In genomic region chr7:81873559-81873958, GRCh38 we compare ENCODE assay signal across 16 cellular contexts.
DNase-seq lines count a peak whose midpoint lies in the region; ATAC-seq and TF ChIP-seq lines count a peak whose summit lies in the region.
"Had no signal": no experiment of that assay in that cellular context is flagged by ENCODE, and none has a peak within 500 bp of the region (broad histone marks: within the 10 kb centered on the region; RNA-seq: fewer than 3 reads in every experiment).

No MANE protein-coding gene starts in this region.

- H4K5ac ChIP-seq in H9 (ENCODE audit: insufficient read length, low read depth, low read length), result no peak overlapping the region

- H3K14ac ChIP-seq in H9 (ENCODE audit: insufficient read depth, low read length), result no peak overlapping the region

- no peaks in the 10 kb centered on the region for H3K36me3 ChIP-seq in KMS-11 (ENCODE audit: insufficient read depth)

- H3K79me2 ChIP-seq in KMS-11 (ENCODE audit: insufficient read depth, low read depth) (0 out of 2 replicates have a peak, but pooled peaks cover 13% of the 10 kb centered on the region), H9 (ENCODE audit: insufficient read depth, low read length) (no peaks in the 10 kb centered on the region)

- no peaks in the 10 kb centered on the region for H3K27me3 ChIP-seq in KMS-11 (ENCODE audit: insufficient read depth, low read depth)
- no peaks in the 10 kb centered on the region for H3K27me3 ChIP-seq in H9 (ENCODE audit: insufficient read depth, low read length)

- no peak overlapping the region for H3T11ph ChIP-seq in H9 (ENCODE audit: low read length)

- H2BK120ac ChIP-seq in H9 (ENCODE audit: low read depth, low read length, poor library complexity, severe bottlenecking), result no peak overlapping the region

- H3K23ac ChIP-seq in H9 (ENCODE audit: insufficient read length, low read depth, low read length), result no peak overlapping the region

- no peaks in the 10 kb centered on the region for H3K4me1 Mint-ChIP-seq in H9
- H3K4me1 Mint-ChIP-seq: natural killer cell had no signal

- H4K91ac ChIP-seq in H9 (ENCODE audit: insufficient read length, low read depth, low read length), result no peak overlapping the region

- H3K56ac ChIP-seq in H9 (ENCODE audit: insufficient read length, low read depth, low read length), result no peak overlapping the region

- no peak overlapping the region for H4K8ac ChIP-seq in H9 (replicated peaks; ENCODE audit: insufficient read length, low read depth, low read length)

- no peak for TF ChIP-seq CTCF in KMS-11 (conservative IDR thresholded peaks at IDR 0.05; ENCODE audit: low read depth, low read length)
- no peak for TF ChIP-seq CTCF in foreskin fibroblast (IDR thresholded peaks at IDR 0.05; ENCODE audit: low read depth, low read length)
- no peak for TF ChIP-seq CTCF in H9 (conservative IDR thresholded peaks at IDR 0.05)

- H2AFZ ChIP-seq in KMS-11 (ENCODE audit: low read depth) (peak overlapping the region; percentile 45; the same call in 1 of the 2 replicates), H9 (ENCODE audit: low read length) (no peak overlapping the region)

- H3K4ac ChIP-seq in H9 (ENCODE audit: low read depth, low read length), result no peak overlapping the region

- H3K4me3 ChIP-seq in KMS-11 (IDR thresholded peaks at IDR 0.05; ENCODE audit: insufficient read depth, low read depth, low read length), result no peak overlapping the region
- no peak overlapping the region for H3K4me3 ChIP-seq in foreskin fibroblast (ENCODE audit: low read depth in 1 of 2, low read length in 2 of 2)
- H3K4me3 ChIP-seq: K562 had no signal

- H3K9me3 Mint-ChIP-seq in H9, result no peaks in the 10 kb centered on the region

- no CpG with 5 or more reads among the region's 3 CpGs for WGBS in H9 (ENCODE audit: extremely low coverage, insufficient read length, low lambda C conversion rate)

- peak overlapping the region; percentile 31; the same call in 1 of the 2 replicates for H3K9ac ChIP-seq in KMS-11
- H3K9ac ChIP-seq in H9 (ENCODE audit: extremely low read depth, insufficient read length, low read length), result no peak overlapping the region

- H3K27me3 Mint-ChIP-seq in H9 (ENCODE audit: low read depth), result no peaks in the 10 kb centered on the region

- H4K20me1 ChIP-seq in KMS-11 (ENCODE audit: insufficient read depth), result no peaks in the 10 kb centered on the region
- no peaks in the 10 kb centered on the region for H4K20me1 ChIP-seq in H9 (ENCODE audit: control insufficient read depth, insufficient read depth, insufficient read length)

- H3K27ac Mint-ChIP-seq in H9, result no peak overlapping the region
- H3K27ac Mint-ChIP-seq: natural killer cell had no signal

- H3K4me2 ChIP-seq in KMS-11, result peak overlapping the region; percentile 96
- no peak overlapping the region for H3K4me2 ChIP-seq in H9 (ENCODE audit: insufficient read depth, insufficient read length, low read length)

- H3K4me1 ChIP-seq in KMS-11 (ENCODE audit: low read depth, poor library complexity, severe bottlenecking) (peaks cover 100% of the 10 kb centered on the region), H9 (ENCODE audit: insufficient read depth, low read length) (no peaks in the 10 kb centered on the region)

- H3K23me2 ChIP-seq in H9 (ENCODE audit: insufficient read length, low read depth, low read length, poor library complexity, severe bottlenecking), result no peaks in the 10 kb centered on the region

- no peak overlapping the region for H2BK20ac ChIP-seq in H9 (ENCODE audit: low read depth, low read length, poor library complexity, severe bottlenecking)

- no peaks in the 10 kb centered on the region for H3K79me1 ChIP-seq in H9 (ENCODE audit: insufficient read depth, low read depth, low read length, poor library complexity, severe bottlenecking)

- H3K9me3 ChIP-seq in H9 (ENCODE audit: control insufficient read depth, low read depth, low read length), result no peaks in the 10 kb centered on the region

- no peak overlapping the region for H3K4me3 Mint-ChIP-seq in H9
- H3K4me3 Mint-ChIP-seq: natural killer cell had no signal

- H3K27ac ChIP-seq in KMS-11 (peak overlapping the region; percentile 87), H9 (ENCODE audit: insufficient read length, low read depth, low read length) (no peak overlapping the region)
- H3K27ac ChIP-seq: VCaP had no signal

- H2BK5ac ChIP-seq in H9 (ENCODE audit: insufficient read length, low read length), result no peak overlapping the region

- no peak overlapping the region for H2AK5ac ChIP-seq in H9 (ENCODE audit: insufficient read length, low read length)

- DNase-seq in HCEC 1CT (peak; percentile 28), foreskin fibroblast (peak; percentile 52 to 75), H9 (no peak), H4 (ENCODE audit: low spot score) (no peak), NCI-H2107 treated with DMSO at 0.1 percent for 48 hours (lab: John Stamatoyannopoulos, UW; ENCODE audit: unreplicated experiment) (no peak)
- DNase-seq in effector CD8-positive, alpha-beta T cell (lab: John Stamatoyannopoulos, UW), result no peak
- DNase-seq: amniotic stem cell, cerebellar nuclear complex, mammary epithelial cell, natural killer cell, NCI-H1092 treated with DMSO at 0.1 percent for 48 hours, NCI-H2171 had no signal

- no peak overlapping the region for H2BK15ac ChIP-seq in H9 (ENCODE audit: low read depth, low read length)

- no peaks in the 10 kb centered on the region for H3K36me3 Mint-ChIP-seq in H9 (ENCODE audit: insufficient read depth in 1 of 3, low read depth in 3 of 3)
- H3K36me3 Mint-ChIP-seq: natural killer cell had no signal

- ATAC-seq in GM18867 (IDR thresholded peaks at IDR 0.05; ENCODE audit: unreplicated experiment), result peak; percentile 73
- ATAC-seq: K562, natural killer cell had no signal

- H3K18ac ChIP-seq in H9 (ENCODE audit: insufficient read length, low read depth, low read length), result no peak overlapping the region

- no peak overlapping the region for H2BK12ac ChIP-seq in H9 (ENCODE audit: insufficient read length, low read depth, low read length)

Comparison
In these comparisons a context has a peak if more than half of its experiments do, and no peak if none do; other contexts are left out.
1. DNase-seq: peak in HCEC 1CT (single experiment) and foreskin fibroblast (2 of 2); none in H9 (single experiment), H4 (single experiment), NCI-H2107 treated with DMSO at 0.1 percent for 48 hours (single experiment) and effector CD8-positive, alpha-beta T cell (single experiment).